8 cellular contexts compared by ENCODE assay signal in the genomic region with DNA sequence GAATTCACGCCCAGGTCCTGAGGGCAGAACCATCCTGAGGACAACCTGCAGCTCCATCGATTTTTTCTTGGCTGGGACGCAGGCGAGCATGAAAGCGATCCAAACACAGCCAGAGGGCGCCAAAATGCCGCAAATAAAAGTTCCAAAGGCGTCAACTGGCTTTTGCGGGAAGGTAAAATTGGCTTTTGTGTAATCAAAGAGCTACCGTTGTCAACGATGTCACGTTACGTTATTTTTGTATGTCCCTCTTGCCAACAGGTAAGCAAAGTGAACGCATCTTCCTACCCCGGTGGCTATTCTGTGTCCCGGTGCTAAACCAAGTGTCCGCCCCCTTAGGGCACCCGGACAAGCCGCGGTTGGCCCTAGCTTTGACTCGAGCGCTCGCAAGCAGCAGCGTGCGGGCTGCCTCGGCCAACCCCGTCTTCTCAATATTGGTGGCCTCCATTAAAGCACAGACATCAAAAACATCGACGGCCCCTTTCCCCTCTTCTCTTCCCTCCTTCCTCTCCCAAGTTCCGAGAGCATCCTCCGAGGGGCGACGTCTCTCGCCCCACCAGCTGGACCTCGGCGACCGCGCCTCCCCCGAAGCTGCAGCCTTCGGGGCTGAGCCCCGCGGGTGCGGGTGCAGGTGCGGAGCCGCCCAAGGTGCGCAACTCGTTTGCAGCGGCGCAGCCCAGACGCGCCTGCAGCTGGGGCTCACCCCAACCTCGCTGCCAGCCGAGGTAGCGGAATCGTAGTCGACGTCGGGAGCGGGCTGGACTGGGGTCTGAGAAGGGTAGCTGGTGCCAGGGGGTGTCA. TPM values are rescaled to one million over a fixed set of nuclear protein-coding genes. Genes with fewer than 3 reads are reported as not detected.
DNase-seq lines count a peak whose midpoint lies in the region; ATAC-seq, FAIRE-seq and TF ChIP-seq lines count a peak whose summit lies in the region.

No MANE protein-coding gene starts in this region.

- ATAC-seq in GM18508 (IDR thresholded peaks at IDR 0.05; ENCODE audit: insufficient read depth, unreplicated experiment), result peak; percentile 41
- peak; percentile 40 for ATAC-seq in HG02943 (IDR thresholded peaks at IDR 0.05; ENCODE audit: low read depth, unreplicated experiment)

- H3K36me3 ChIP-seq in A673 (ENCODE audit: insufficient read depth, low read length, poor library complexity, severe bottlenecking) (peaks cover 16% of the 10 kb centered on the region), bronchial epithelial cell (ENCODE audit: control insufficient read depth, insufficient read depth, low read length) (no peaks in the 10 kb centered on the region), iPS-20b (ENCODE audit: insufficient read depth, low read depth, low read length) (0 out of 2 replicates have a peak, but pooled peaks cover 8% of the 10 kb centered on the region)

- H3K27me3 ChIP-seq in A673 (replicated peaks; ENCODE audit: insufficient read depth, low read depth, low read length, poor library complexity) (no peaks in the 10 kb centered on the region), bronchial epithelial cell (ENCODE audit: control insufficient read depth, insufficient read depth, low read length) (no peaks in the 10 kb centered on the region), iPS-20b (ENCODE audit: insufficient read depth, low read length) (no peaks in the 10 kb centered on the region)

- no TSS peak for BruUV-seq in A673 (replicated peaks; lab: Mats Ljungman, UMichigan)

- H3K9me3 ChIP-seq in A673 (ENCODE audit: low read depth, low read length, poor library complexity, severe bottlenecking), result no peaks in the 10 kb centered on the region
- H3K9me3 ChIP-seq in iPS-20b (ENCODE audit: insufficient read depth, low read depth, low read length), result no peaks in the 10 kb centered on the region

- peak; percentile 94 for DNase-seq in A673 (ENCODE audit: low spot score)
- DNase-seq in NCI-H1436 (lab: John Stamatoyannopoulos, UW), result peak; percentile 81
- peak; percentile 81 to 93 for DNase-seq in SW 1271 (lab: John Stamatoyannopoulos, UW)
- peak; percentile 81 for DNase-seq in bronchial epithelial cell (ENCODE audit: low read depth)
- no peak for DNase-seq in skeletal muscle cell (ENCODE audit: low read depth)

- H3K27ac ChIP-seq in A673 (ENCODE audit: low read depth, low read length, poor library complexity, severe bottlenecking), result peak overlapping the region; percentile 87
- H3K27ac ChIP-seq in iPS-20b (ENCODE audit: low read length), result no peak overlapping the region

- CTCF ChIA-PET in A673 (lab: Charles Lee), result interaction anchor here (0.6 to 2.2 kb wide), 10 partner anchors 66 to 1099 kb away, joined by 3 to 10 read pairs (median 4); no protein-coding TSS in a partner anchor

- peak; percentile 83 for TF ChIP-seq CTCF in A673 (conservative IDR thresholded peaks at IDR 0.05; ENCODE audit: low read depth, low read length)
- peak; percentile 81 for TF ChIP-seq CTCF in bronchial epithelial cell (IDR thresholded peaks at IDR 0.05; ENCODE audit: insufficient read depth, low read length, severe bottlenecking)

- H3K4me3 ChIP-seq in A673 (ENCODE audit: low read depth, low read length, poor library complexity, severe bottlenecking), result peak overlapping the region; percentile 91
- H3K4me3 ChIP-seq in bronchial epithelial cell (ENCODE audit: low read depth, low read length), result peak overlapping the region; percentile 88
- peak overlapping the region; percentile 78 for H3K4me3 ChIP-seq in iPS-20b (ENCODE audit: low read length)
- H3K4me3 ChIP-seq in skeletal muscle cell (ENCODE audit: low read depth, low read length), result peak overlapping the region; percentile 49

- intact Hi-C loops in A673 (cut with micrococcal nuclease; ENCODE audit: unreplicated experiment), result loop anchor here (1.0 to 10.0 kb wide), 6 partner anchors 220 to 1096 kb away; no protein-coding TSS in a partner anchor

- no peak for FAIRE-seq in bronchial epithelial cell (lab: Jason Lieb, UNC)

- H3K4me1 ChIP-seq in A673 (ENCODE audit: insufficient read depth, low read length, poor library complexity, severe bottlenecking) (peaks cover 35% of the 10 kb centered on the region), iPS-20b (ENCODE audit: insufficient read depth, low read length) (peaks cover 35% of the 10 kb centered on the region)

- POLR2A ChIA-PET in A673 (lab: Charles Lee; ENCODE audit: low non-redundant PET), result interaction anchor here (0.5 to 0.6 kb wide), 4 partner anchors 227 to 1695 kb away, joined by 3 to 5 read pairs (median 4); no protein-coding TSS in a partner anchor

- H3K9ac ChIP-seq in iPS-20b (ENCODE audit: low read depth, low read length), result peak overlapping the region; percentile 61; the same call in 1 of the 2 replicates

RNA-seq across cellular contexts. Expression of a gene that starts 1.1 kb away (rescaled TPM):
- total RNA-seq in A673 (2021) (394 and 397 TPM in 2 replicates), bronchial epithelial cell (78.7 and 80.4 TPM in 2 replicates)
